Comparison of ENCODE assay signal across 16 cellular contexts in the genomic region with DNA sequence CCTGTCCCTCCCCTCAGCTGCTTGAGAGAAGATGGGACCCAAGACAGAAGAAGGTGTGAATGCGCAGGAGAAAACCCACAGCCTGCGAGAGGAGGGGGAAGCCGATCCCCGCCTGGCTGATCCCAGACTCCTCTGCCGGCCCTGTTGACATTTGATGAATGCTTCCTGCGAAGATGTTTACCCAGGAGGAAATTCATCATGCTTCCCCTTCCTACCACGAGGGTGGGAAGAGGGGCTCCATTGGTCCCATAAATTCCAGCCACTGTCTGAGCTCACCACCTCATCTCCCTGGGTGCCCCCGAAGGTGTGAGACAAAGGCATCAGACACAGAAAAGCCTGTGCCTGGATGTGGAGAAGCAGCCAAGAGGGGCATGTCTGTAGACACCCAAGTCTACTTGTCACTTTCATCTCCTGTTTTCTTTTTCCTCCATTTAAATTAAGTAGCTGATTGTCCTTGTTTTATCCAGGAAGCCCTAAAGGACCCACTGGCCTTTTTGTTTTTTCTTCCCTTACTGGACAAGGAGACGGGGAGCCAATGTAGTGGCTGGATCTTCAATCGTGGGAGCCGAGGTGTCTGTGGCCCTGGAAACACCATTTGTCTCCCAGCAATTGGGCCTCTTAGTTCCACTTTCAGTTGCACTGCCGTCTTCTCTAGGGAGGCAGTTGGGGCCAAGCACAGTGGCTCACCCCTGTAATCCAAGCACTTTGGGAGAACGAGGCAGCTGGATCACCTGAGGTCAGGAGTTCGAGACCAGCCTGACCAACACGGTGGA.
"Had no signal": no experiment of that assay in that cellular context is flagged by ENCODE, and none has a peak within 500 bp of the region (broad histone marks: within the 10 kb centered on the region; RNA-seq: fewer than 3 reads in every experiment).

No MANE protein-coding gene starts in this region.

- DNase-seq: activated CD4-positive, alpha-beta T cell treated with anti-CD3 and anti-CD28 coated beads, Interleukin-2, amount 50 U/mL, for 48 hours; activated CD8-positive, alpha-beta memory T cell treated with anti-CD3 and anti-CD28 coated beads, Interleukin-2, amount 10 ng/mL, durations not matched to agents 7 days and 5 days; activated effector memory CD4-positive, alpha-beta T cell treated with Interleukin-2 at 50 U/mL for 16 hours; activated T-cell treated with anti-CD3 and anti-CD28 coated beads, Interleukin-2, amount 50 U/mL, for 24 hours; amniotic stem cell; body of pancreas; cerebellar nuclear complex; foreskin keratinocyte; heart left ventricle; left colon; naive thymus-derived CD4-positive, alpha-beta T cell; nucleus accumbens; stimulated activated naive CD4-positive, alpha-beta T cell; transverse colon had no signal

- H3K4me3 Mint-ChIP-seq: activated CD8-positive, alpha-beta memory T cell treated with anti-CD3 and anti-CD28 coated beads, Interleukin-2, amount 10 ng/mL, durations not matched to agents 7 days and 5 days; activated T-cell treated with anti-CD3 and anti-CD28 coated beads, Interleukin-2, amount 50 U/mL, for 24 hours; naive thymus-derived CD4-positive, alpha-beta T cell had no signal

- H3K27me3 ChIP-seq: body of pancreas, foreskin keratinocyte, heart left ventricle, transverse colon had no signal

- H3K9me3 Mint-ChIP-seq: activated naive CD4-positive, alpha-beta T cell treated with anti-CD3 and anti-CD28 coated beads, Interleukin-2, amount 50 U/mL, for 72 hours; activated T-cell treated with anti-CD3 and anti-CD28 coated beads, Interleukin-2, amount 50 U/mL, for 24 hours; naive thymus-derived CD4-positive, alpha-beta T cell had no signal

- H3K36me3 ChIP-seq: heart left ventricle, transverse colon had no signal

- H3K4me1 ChIP-seq: body of pancreas, heart left ventricle had no signal

- ATAC-seq: activated CD8-positive, alpha-beta memory T cell treated with anti-CD3 and anti-CD28 coated beads, Interleukin-2, amount 10 ng/mL, durations not matched to agents 7 days and 5 days; activated naive CD4-positive, alpha-beta T cell treated with anti-CD3 and anti-CD28 coated beads, Interleukin-2, amount 50 U/mL, for 72 hours; body of pancreas; foreskin keratinocyte; left colon; naive thymus-derived CD4-positive, alpha-beta T cell; sciatic nerve had no signal

- H3K4me3 ChIP-seq: body of pancreas, heart left ventricle, transverse colon had no signal

- H3K27ac ChIP-seq: body of pancreas, foreskin keratinocyte, heart left ventricle, transverse colon had no signal

- H3K9me3 ChIP-seq: body of pancreas, heart left ventricle, transverse colon had no signal

- H3K36me3 Mint-ChIP-seq: activated CD8-positive, alpha-beta memory T cell treated with anti-CD3 and anti-CD28 coated beads, Interleukin-2, amount 10 ng/mL, durations not matched to agents 7 days and 5 days; activated naive CD4-positive, alpha-beta T cell treated with anti-CD3 and anti-CD28 coated beads, Interleukin-2, amount 50 U/mL, for 72 hours; naive thymus-derived CD4-positive, alpha-beta T cell had no signal

- H3K27ac Mint-ChIP-seq: activated CD8-positive, alpha-beta memory T cell treated with anti-CD3 and anti-CD28 coated beads, Interleukin-2, amount 10 ng/mL, durations not matched to agents 7 days and 5 days; activated naive CD4-positive, alpha-beta T cell treated with anti-CD3 and anti-CD28 coated beads, Interleukin-2, amount 50 U/mL, for 72 hours; activated T-cell treated with anti-CD3 and anti-CD28 coated beads, Interleukin-2, amount 50 U/mL, for 24 hours; naive thymus-derived CD4-positive, alpha-beta T cell had no signal
